Comparison of ENCODE assay signal across 8 cellular contexts in genomic region chr7:102395620-102395957, GRCh38. TPM values are rescaled to one million over a fixed set of nuclear protein-coding genes. Genes with fewer than 3 reads are reported as not detected.
DNase-seq lines count a peak whose midpoint lies in the region; ATAC-seq and TF ChIP-seq lines count a peak whose summit lies in the region.

No MANE protein-coding gene starts in this region.

- CTCF ChIA-PET in activated naive CD4-positive, alpha-beta T cell treated with anti-CD3 and anti-CD28 coated beads for 36 hours (lab: Charles Lee): interaction anchor here (0.8 to 1.4 kb wide), 4 partner anchors 9 to 117 kb away, joined by 3 to 7 read pairs (median 4); no protein-coding TSS in a partner anchor

- peaks cover 35% of the 10 kb centered on the region for H3F3A ChIP-seq in SU-DHL-6 (ENCODE audit: insufficient read depth)

- H3K36me3 ChIP-seq in SU-DHL-6 (ENCODE audit: low read length): peaks cover 21% of the 10 kb centered on the region; the same call in 1 of the 2 replicates

- no peaks in the 10 kb centered on the region for H3K27me3 Mint-ChIP-seq in activated naive CD4-positive, alpha-beta T cell treated with anti-CD3 and anti-CD28 coated beads for 36 hours (ENCODE audit: low read depth)

- intact Hi-C loops in activated naive CD4-positive, alpha-beta T cell treated with anti-CD3 and anti-CD28 coated beads for 36 hours (cut with micrococcal nuclease): no loop called here

- no peaks in the 10 kb centered on the region for H3K9me3 ChIP-seq in SU-DHL-6 (ENCODE audit: insufficient read depth, low read length)

- H3K4me3 Mint-ChIP-seq in activated naive CD4-positive, alpha-beta T cell treated with anti-CD3 and anti-CD28 coated beads for 36 hours: peak overlapping the region; percentile 91

- TF ChIP-seq CTCF in SU-DHL-6 (IDR thresholded peaks at IDR 0.05; ENCODE audit: insufficient read depth, low read length, poor library complexity, severe bottlenecking): no peak
- no peak for TF ChIP-seq CTCF in foreskin fibroblast (IDR thresholded peaks at IDR 0.05; ENCODE audit: low read depth, low read length)

- H3K36me3 Mint-ChIP-seq in activated naive CD4-positive, alpha-beta T cell treated with anti-CD3 and anti-CD28 coated beads for 36 hours (ENCODE audit: low read depth): peaks cover 14% of the 10 kb centered on the region

- peak overlapping the region; percentile 87 for H3K9ac ChIP-seq in SU-DHL-6 (ENCODE audit: low read length)

- H3K4me2 ChIP-seq in SU-DHL-6 (ENCODE audit: low read depth, low read length, poor library complexity, severe bottlenecking): peak overlapping the region; percentile 82

- H3K9me3 Mint-ChIP-seq in activated naive CD4-positive, alpha-beta T cell treated with anti-CD3 and anti-CD28 coated beads for 36 hours: no peaks in the 10 kb centered on the region

- H3K4me1 Mint-ChIP-seq in activated naive CD4-positive, alpha-beta T cell treated with anti-CD3 and anti-CD28 coated beads for 36 hours (ENCODE audit: low read depth): peaks cover 19% of the 10 kb centered on the region

- H3K79me2 ChIP-seq in SU-DHL-6 (ENCODE audit: insufficient read depth, low read length): peaks cover 12% of the 10 kb centered on the region

- no peaks in the 10 kb centered on the region for H3K27me3 ChIP-seq in SU-DHL-6 (ENCODE audit: low read length)

- peak overlapping the region; percentile 88 for H3K27ac Mint-ChIP-seq in activated naive CD4-positive, alpha-beta T cell treated with anti-CD3 and anti-CD28 coated beads for 36 hours

- DNase-seq in activated naive CD4-positive, alpha-beta T cell treated with anti-CD3 and anti-CD28 coated beads for 36 hours: no peak
- no peak for DNase-seq in activated naive CD4-positive, alpha-beta T cell treated with anti-CD3 and anti-CD28 coated beads, Interleukin-2, amount 50 U/mL, for 16 hours
- peak; percentile 29 to 60 for DNase-seq in foreskin fibroblast
- peak; percentile 85 for DNase-seq in renal cortical epithelial cell (ENCODE audit: low read depth)
- DNase-seq in central memory CD4-positive, alpha-beta T cell: no peak
- no peak for DNase-seq in pons (ENCODE audit: low spot score)

- H3K4me3 ChIP-seq in SU-DHL-6 (ENCODE audit: insufficient read depth, low read length, poor library complexity, severe bottlenecking) (peak overlapping the region; percentile 52), foreskin fibroblast (ENCODE audit: low read depth in 1 of 2, low read length in 2 of 2) (peak overlapping the region; percentile 85 to 98)

- no peaks in the 10 kb centered on the region for H3K9me2 ChIP-seq in SU-DHL-6 (replicated peaks; ENCODE audit: insufficient read depth, low read length)

- H2AFZ ChIP-seq in SU-DHL-6 (ENCODE audit: low read depth, low read length, severe bottlenecking): no peak overlapping the region

- H4K20me1 ChIP-seq in SU-DHL-6 (ENCODE audit: low read depth, low read length): no peaks in the 10 kb centered on the region; the same call in 1 of the 2 replicates

- H3K27ac ChIP-seq in SU-DHL-6 (ENCODE audit: low read depth, low read length): peak overlapping the region; percentile 78

- no peak for ATAC-seq in HG02870 (IDR thresholded peaks at IDR 0.05; ENCODE audit: unreplicated experiment)

RNA-seq across cellular contexts. Expression of gene PRKRIP1, which starts 0.6 kb away (rescaled TPM):
- 10 to 100 TPM; 17.8 to 18.5 TPM for total RNA-seq in activated naive CD4-positive, alpha-beta T cell treated with anti-CD3 and anti-CD28 coated beads for 36 hours
- total RNA-seq in renal cortical epithelial cell: 25.4 and 26.1 TPM in 2 replicates

RNA-seq across cellular contexts. Expression of gene ORAI2, which starts 37.8 kb away (rescaled TPM):
- total RNA-seq in activated naive CD4-positive, alpha-beta T cell treated with anti-CD3 and anti-CD28 coated beads for 36 hours: 10 to 100 TPM; 15.4 to 16.4 TPM
- total RNA-seq in renal cortical epithelial cell: 43.2 and 138 TPM in 2 replicates

RNA-seq across cellular contexts. Expression of gene SPDYE6, which starts 39.3 kb away (rescaled TPM):
- not detected for total RNA-seq in activated naive CD4-positive, alpha-beta T cell treated with anti-CD3 and anti-CD28 coated beads for 36 hours
- not detected in 2 replicates for total RNA-seq in renal cortical epithelial cell

Comparison
In these comparisons a context has a peak if more than half of its experiments do, and no peak if none do; other contexts are left out.
1. DNase-seq: peak in foreskin fibroblast (2 of 2) and renal cortical epithelial cell (single experiment); none in activated naive CD4-positive, alpha-beta T cell treated with anti-CD3 and anti-CD28 coated beads for 36 hours (single experiment), activated naive CD4-positive, alpha-beta T cell treated with anti-CD3 and anti-CD28 coated beads, Interleukin-2, amount 50 U/mL, for 16 hours (single experiment), central memory CD4-positive, alpha-beta T cell (single experiment) and pons (single experiment).